In genomic region chr5:1055896-1056610, GRCh38 we compare ENCODE assay signal across 16 cellular contexts.
"Had no signal": no experiment of that assay in that cellular context is flagged by ENCODE, and none has a peak within 500 bp of the region (broad histone marks: within the 10 kb centered on the region; RNA-seq: fewer than 3 reads in every experiment).

No MANE protein-coding gene starts in this region.

- ATAC-seq: activated CD4-positive, CD25-positive, alpha-beta regulatory T cell treated with anti-CD3 and anti-CD28 coated beads, Interleukin-2, amount 50 U/mL, for 24 hours; activated CD8-positive, alpha-beta memory T cell treated with anti-CD3 and anti-CD28 coated beads, Interleukin-2, amount 10 ng/mL, durations not matched to agents 7 days and 5 days; left lung had no signal

- DNase-seq: activated CD4-positive, alpha-beta T cell treated with anti-CD3 and anti-CD28 coated beads, Interleukin-2, amount 50 U/mL, for 4 hours; activated CD8-positive, alpha-beta memory T cell treated with anti-CD3 and anti-CD28 coated beads, Interleukin-2, amount 10 ng/mL, durations not matched to agents 7 days and 5 days; activated naive CD4-positive, alpha-beta T cell treated with anti-CD3 and anti-CD28 coated beads, Interleukin-2, amount 10 ng/mL, durations not matched to agents 7 days and 5 days; activated T-cell treated with anti-CD3 and anti-CD28 coated beads, Interleukin-2, amount 50 U/mL, for 1 hour; adrenal gland; islet precursor cell; mesendoderm; stimulated activated CD4-positive, alpha-beta T cell treated with anti-CD3 and anti-CD28 coated beads, Interleukin-12 subunit alpha, Interleukin-12 subunit beta, amount 100 ng/mL, for 4 hours; stimulated activated CD4-positive, alpha-beta T cell treated with anti-CD3 and anti-CD28 coated beads, Interleukin-2, amount 100 ng/mL, for 24 hours; T-helper 9 cell; thyroid gland had no signal

- H3K27me3 ChIP-seq: adrenal gland, esophagus muscularis mucosa, hepatocyte, left lung, ovary, thyroid gland had no signal

- H3K4me3 ChIP-seq: adrenal gland, esophagus muscularis mucosa, hepatocyte, left lung, ovary, thyroid gland had no signal

- H3K27ac ChIP-seq: adrenal gland, esophagus muscularis mucosa, hepatocyte, left lung, ovary, thyroid gland had no signal

- H3K4me1 ChIP-seq: adrenal gland, left lung, thyroid gland had no signal

- H3K36me3 ChIP-seq: ovary had no signal

- H3K9me3 ChIP-seq: adrenal gland, esophagus muscularis mucosa, left lung, ovary, thyroid gland had no signal
